In genomic region chrX:102216497-102216896, GRCh38 we compare ENCODE assay signal across 19 cellular contexts. TPM values are rescaled to one million over a fixed set of nuclear protein-coding genes. Genes with fewer than 3 reads are reported as not detected.
"Had no signal": no experiment of that assay in that cellular context is flagged by ENCODE, and none has a peak within 500 bp of the region (broad histone marks: within the 10 kb centered on the region; RNA-seq: fewer than 3 reads in every experiment).

No MANE protein-coding gene starts in this region.

RNA-seq across cellular contexts. Expression of gene TCP11X1, which starts 1.4 kb away (rescaled TPM):
- total RNA-seq: activated B cell treated with CpG ODN at 0.5 μM for 24 hours; activated CD4-positive, alpha-beta memory T cell treated with anti-CD3 and anti-CD28 coated beads for 36 hours; activated CD4-positive, alpha-beta T cell treated with anti-CD3 and anti-CD28 coated beads, Interleukin-2, amount 10 ng/mL, durations not matched to agents 24 days and 14 days; activated CD8-positive, alpha-beta memory T cell treated with anti-CD3 and anti-CD28 coated beads for 36 hours; activated CD8-positive, alpha-beta T cell treated with anti-CD3 and anti-CD28 coated beads for 36 hours; activated naive CD4-positive, alpha-beta T cell treated with anti-CD3 and anti-CD28 coated beads for 36 hours; activated naive CD4-positive, alpha-beta T cell treated with anti-CD3 and anti-CD28 coated beads, Interleukin-2, amount 50 U/mL, for 72 hours; activated naive CD8-positive, alpha-beta T cell treated with anti-CD3 and anti-CD28 coated beads for 36 hours; activated T-cell treated with anti-CD3 and anti-CD28 coated beads, Interleukin-2, amount 50 U/mL, for 4 hours; activated T-cell treated with anti-CD3 and anti-CD28 coated beads, Interleukin-2, amount 50 U/mL, for 72 hours; activated T-helper 1 cell treated with anti-CD3 and anti-CD28 coated beads, Interleukin-12 subunit alpha, Interleukin-12 subunit beta, Interleukin-2, Interleukin-4 antibody, amounts not matched to agents 30 ng/mL and 10 ng/mL and 1 ng/mL, durations not matched to agents 14 hours and 24 hours and 36 hours; activated T-helper 17 cell treated with anti-CD3 and anti-CD28 coated beads, Interleukin-2, amount 50 U/mL, for 72 hours; aorta; astrocyte; body of pancreas; breast epithelium; cardiac septum had no signal
- polyA plus RNA-seq: adrenal gland, aorta had no signal

RNA-seq across cellular contexts. Expression of gene NXF2, which starts 30.5 kb away (rescaled TPM):
- total RNA-seq: activated B cell treated with CpG ODN at 0.5 μM for 24 hours; activated CD4-positive, alpha-beta memory T cell treated with anti-CD3 and anti-CD28 coated beads for 36 hours; activated CD4-positive, alpha-beta T cell treated with anti-CD3 and anti-CD28 coated beads, Interleukin-2, amount 10 ng/mL, durations not matched to agents 24 days and 14 days; activated CD8-positive, alpha-beta memory T cell treated with anti-CD3 and anti-CD28 coated beads for 36 hours; activated CD8-positive, alpha-beta T cell treated with anti-CD3 and anti-CD28 coated beads for 36 hours; activated naive CD4-positive, alpha-beta T cell treated with anti-CD3 and anti-CD28 coated beads for 36 hours; activated naive CD4-positive, alpha-beta T cell treated with anti-CD3 and anti-CD28 coated beads, Interleukin-2, amount 50 U/mL, for 72 hours; activated naive CD8-positive, alpha-beta T cell treated with anti-CD3 and anti-CD28 coated beads for 36 hours; activated T-cell treated with anti-CD3 and anti-CD28 coated beads, Interleukin-2, amount 50 U/mL, for 4 hours; activated T-cell treated with anti-CD3 and anti-CD28 coated beads, Interleukin-2, amount 50 U/mL, for 72 hours; activated T-helper 1 cell treated with anti-CD3 and anti-CD28 coated beads, Interleukin-12 subunit alpha, Interleukin-12 subunit beta, Interleukin-2, Interleukin-4 antibody, amounts not matched to agents 30 ng/mL and 10 ng/mL and 1 ng/mL, durations not matched to agents 14 hours and 24 hours and 36 hours; activated T-helper 17 cell treated with anti-CD3 and anti-CD28 coated beads, Interleukin-2, amount 50 U/mL, for 72 hours; adrenal gland; aorta; astrocyte; body of pancreas; breast epithelium; cardiac septum; cerebellum had no signal
- polyA plus RNA-seq: aorta had no signal
